Comparison of ENCODE assay signal across 15 cellular contexts in genomic region chr1:220784751-220785150, GRCh38. TPM values are rescaled to one million over a fixed set of nuclear protein-coding genes. Genes with fewer than 3 reads are reported as not detected.
"Had no signal": no experiment of that assay in that cellular context is flagged by ENCODE, and none has a peak within 500 bp of the region (broad histone marks: within the 10 kb centered on the region; RNA-seq: fewer than 3 reads in every experiment).

No MANE protein-coding gene starts in this region.

- DNase-seq: activated CD4-positive, alpha-beta T cell treated with anti-CD3 and anti-CD28 coated beads, Interleukin-2, amount 10 ng/mL, durations not matched to agents 24 days and 14 days; activated CD4-positive, CD25-positive, alpha-beta regulatory T cell; activated CD8-positive, alpha-beta T cell treated with anti-CD3 and anti-CD28 coated beads for 36 hours; activated naive CD4-positive, alpha-beta T cell treated with anti-CD3 and anti-CD28 coated beads for 36 hours; activated T-cell treated with anti-CD3 and anti-CD28 coated beads, Interleukin-2, amount 50 U/mL, for 24 hours; body of pancreas; caudate nucleus; erythroblast; left lung; ovary; spleen; stimulated activated naive B cell treated with anti-CD40 and anti-IgM and Interleukin-4, amounts not matched to agents 10 μg/mL and 1 μg/mL and 100 μg/mL, for 72 hours; T-helper 1 cell; T-helper 9 cell; uterus had no signal

- H3K9me3 ChIP-seq: body of pancreas, left lung, ovary, spleen, uterus had no signal

- H3K27me3 ChIP-seq: body of pancreas, ovary, uterus had no signal

- H3K36me3 ChIP-seq: ovary, uterus had no signal

- ATAC-seq: activated CD8-positive, alpha-beta T cell treated with anti-CD3 and anti-CD28 coated beads for 36 hours; body of pancreas; left lung; stimulated activated naive B cell treated with anti-CD40 and anti-IgM and Interleukin-4, amounts not matched to agents 10 μg/mL and 1 μg/mL and 100 μg/mL, for 72 hours had no signal

- H3K4me3 ChIP-seq: body of pancreas, left lung, ovary, spleen, uterus had no signal

- H3K4me1 Mint-ChIP-seq: activated CD4-positive, alpha-beta T cell treated with anti-CD3 and anti-CD28 coated beads, Interleukin-2, amount 10 ng/mL, durations not matched to agents 24 days and 14 days had no signal

- H3K27ac ChIP-seq: body of pancreas, left lung, ovary, uterus had no signal

- H3K4me1 ChIP-seq: uterus had no signal

- H3K4me3 Mint-ChIP-seq: activated CD4-positive, alpha-beta T cell treated with anti-CD3 and anti-CD28 coated beads, Interleukin-2, amount 10 ng/mL, durations not matched to agents 24 days and 14 days; activated CD8-positive, alpha-beta T cell treated with anti-CD3 and anti-CD28 coated beads for 36 hours; activated naive CD4-positive, alpha-beta T cell treated with anti-CD3 and anti-CD28 coated beads for 36 hours; activated T-cell treated with anti-CD3 and anti-CD28 coated beads, Interleukin-2, amount 50 U/mL, for 24 hours; stimulated activated naive B cell treated with anti-CD40 and anti-IgM and Interleukin-4, amounts not matched to agents 10 μg/mL and 1 μg/mL and 100 μg/mL, for 72 hours had no signal

- H3K27ac Mint-ChIP-seq: activated CD4-positive, alpha-beta T cell treated with anti-CD3 and anti-CD28 coated beads, Interleukin-2, amount 10 ng/mL, durations not matched to agents 24 days and 14 days; activated CD8-positive, alpha-beta T cell treated with anti-CD3 and anti-CD28 coated beads for 36 hours; activated naive CD4-positive, alpha-beta T cell treated with anti-CD3 and anti-CD28 coated beads for 36 hours; activated T-cell treated with anti-CD3 and anti-CD28 coated beads, Interleukin-2, amount 50 U/mL, for 24 hours; stimulated activated naive B cell treated with anti-CD40 and anti-IgM and Interleukin-4, amounts not matched to agents 10 μg/mL and 1 μg/mL and 100 μg/mL, for 72 hours had no signal

- H3K9me3 Mint-ChIP-seq: activated CD4-positive, alpha-beta T cell treated with anti-CD3 and anti-CD28 coated beads, Interleukin-2, amount 10 ng/mL, durations not matched to agents 24 days and 14 days; activated CD8-positive, alpha-beta T cell treated with anti-CD3 and anti-CD28 coated beads for 36 hours; activated naive CD4-positive, alpha-beta T cell treated with anti-CD3 and anti-CD28 coated beads for 36 hours; activated T-cell treated with anti-CD3 and anti-CD28 coated beads, Interleukin-2, amount 50 U/mL, for 24 hours had no signal

RNA-seq across cellular contexts. Expression of gene MTARC1, which starts 2.0 kb away (rescaled TPM):
- total RNA-seq: activated CD4-positive, alpha-beta T cell treated with anti-CD3 and anti-CD28 coated beads, Interleukin-2, amount 10 ng/mL, durations not matched to agents 24 days and 14 days; activated CD8-positive, alpha-beta T cell treated with anti-CD3 and anti-CD28 coated beads for 36 hours; activated naive CD4-positive, alpha-beta T cell treated with anti-CD3 and anti-CD28 coated beads for 36 hours had no signal

RNA-seq across cellular contexts. Expression of gene MTARC2, which starts 36.6 kb away (rescaled TPM):
- total RNA-seq: activated CD4-positive, alpha-beta T cell treated with anti-CD3 and anti-CD28 coated beads, Interleukin-2, amount 10 ng/mL, durations not matched to agents 24 days and 14 days; activated CD8-positive, alpha-beta T cell treated with anti-CD3 and anti-CD28 coated beads for 36 hours; activated naive CD4-positive, alpha-beta T cell treated with anti-CD3 and anti-CD28 coated beads for 36 hours had no signal
